ENCODE assay signal across 8 cellular contexts in genomic region chr6:53410508-53411258, GRCh38.
DNase-seq lines count a peak whose midpoint lies in the region; ATAC-seq and TF ChIP-seq lines count a peak whose summit lies in the region.

No MANE protein-coding gene starts in this region.

- ATAC-seq in stimulated activated naive B cell treated with anti-CD40 and anti-IgM and Interleukin-4, amounts not matched to agents 10 μg/mL and 1 μg/mL and 100 μg/mL, for 72 hours (replicated peaks): peak; percentile 99

- peaks cover 5 to 12% of the 10 kb centered on the region in 2 donors for H3K4me1 Mint-ChIP-seq in stimulated activated naive B cell treated with anti-CD40 and anti-IgM and Interleukin-4, amounts not matched to agents 10 μg/mL and 1 μg/mL and 100 μg/mL, for 72 hours

- peak; percentile 14 for DNase-seq in ELF-1 (ENCODE audit: low read depth, low spot score)
- DNase-seq in GM20000 (ENCODE audit: low spot score): peak; percentile 63
- DNase-seq in HK-2 (ENCODE audit: unreplicated experiment): peak; percentile 7
- DNase-seq in UCSD-AML1 (lab: John Stamatoyannopoulos, UW; ENCODE audit: unreplicated experiment): peak; percentile 46
- peak; percentile 58 to 65 for DNase-seq in cardiac fibroblast (ENCODE audit: low read depth in 2 of 2)
- peak; percentile 57 to 70 for DNase-seq in lung microvascular endothelial cell (ENCODE audit: low read depth in 2 of 2)
- peak; percentile 20 for DNase-seq in stimulated activated naive B cell treated with anti-CD40 and anti-IgM and Interleukin-4, amounts not matched to agents 10 μg/mL and 1 μg/mL and 100 μg/mL, for 72 hours
- DNase-seq in cerebellum (ENCODE audit: low spot score): no peak

- peak overlapping the region; percentile 33 to 60 for H3K4me3 Mint-ChIP-seq in stimulated activated naive B cell treated with anti-CD40 and anti-IgM and Interleukin-4, amounts not matched to agents 10 μg/mL and 1 μg/mL and 100 μg/mL, for 72 hours

- H3K36me3 Mint-ChIP-seq in stimulated activated naive B cell treated with anti-CD40 and anti-IgM and Interleukin-4, amounts not matched to agents 10 μg/mL and 1 μg/mL and 100 μg/mL, for 72 hours: no peaks in the 10 kb centered on the region

- peak overlapping the region; percentile 52 for H3K27ac Mint-ChIP-seq in stimulated activated naive B cell treated with anti-CD40 and anti-IgM and Interleukin-4, amounts not matched to agents 10 μg/mL and 1 μg/mL and 100 μg/mL, for 72 hours

- no peaks in the 10 kb centered on the region for H3K9me3 Mint-ChIP-seq in stimulated activated naive B cell treated with anti-CD40 and anti-IgM and Interleukin-4, amounts not matched to agents 10 μg/mL and 1 μg/mL and 100 μg/mL, for 72 hours

- TF ChIP-seq CTCF in GM20000 (IDR thresholded peaks at IDR 0.05; ENCODE audit: extremely low read depth, missing control alignments) (peak; percentile 70), cardiac fibroblast (IDR thresholded peaks at IDR 0.05; ENCODE audit: low read depth, low read length) (peak; percentile 81)

- H3K4me3 ChIP-seq in cardiac fibroblast (replicated peaks in 1 of 2; ENCODE audit: low read depth in 2 of 2, low read length in 2 of 2): no peak overlapping the region

- no peaks in the 10 kb centered on the region for H3K27me3 Mint-ChIP-seq in stimulated activated naive B cell treated with anti-CD40 and anti-IgM and Interleukin-4, amounts not matched to agents 10 μg/mL and 1 μg/mL and 100 μg/mL, for 72 hours
